Comparison of ENCODE assay signal across 1 cellular context in genomic region chr14:101825797-101826196, GRCh38.
TF ChIP-seq lines count a peak whose summit lies in the region.

No MANE protein-coding gene starts in this region.

TF ChIP-seq in GM12878, 131 proteins besides CTCF, POLR2A, EP300 and RAD21 (continued from another document):
- TF ChIP-seq ZNF24 (IDR thresholded peaks at IDR 0.05): no peak
- TF ChIP-seq IKZF1 (conservative IDR thresholded peaks at IDR 0.05): no peak
- no peak for TF ChIP-seq MXI1 (IDR thresholded peaks at IDR 0.05; ENCODE audit: low read depth, low read length)
- TF ChIP-seq YY1 (IDR thresholded peaks at IDR 0.05; ENCODE audit: low read depth, low read length): no peak
- peak; percentile 68 for TF ChIP-seq MEF2B (IDR thresholded peaks at IDR 0.05; ENCODE audit: partially characterized antibody, poor library complexity, severe bottlenecking)
- no peak for TF ChIP-seq SUPT20H (IDR thresholded peaks at IDR 0.05; ENCODE audit: borderline replicate concordance, control insufficient read depth, low read depth, low read length)
- TF ChIP-seq BACH1 (IDR thresholded peaks at IDR 0.05; ENCODE audit: borderline replicate concordance): no peak
- TF ChIP-seq GATAD2B (conservative IDR thresholded peaks at IDR 0.05; ENCODE audit: low read depth): no peak
- TF ChIP-seq ZBTB4 (CRISPR knock-in tag; IDR thresholded peaks at IDR 0.05): no peak
